Comparison of ENCODE assay signal across 1 cellular context in the genomic region with DNA sequence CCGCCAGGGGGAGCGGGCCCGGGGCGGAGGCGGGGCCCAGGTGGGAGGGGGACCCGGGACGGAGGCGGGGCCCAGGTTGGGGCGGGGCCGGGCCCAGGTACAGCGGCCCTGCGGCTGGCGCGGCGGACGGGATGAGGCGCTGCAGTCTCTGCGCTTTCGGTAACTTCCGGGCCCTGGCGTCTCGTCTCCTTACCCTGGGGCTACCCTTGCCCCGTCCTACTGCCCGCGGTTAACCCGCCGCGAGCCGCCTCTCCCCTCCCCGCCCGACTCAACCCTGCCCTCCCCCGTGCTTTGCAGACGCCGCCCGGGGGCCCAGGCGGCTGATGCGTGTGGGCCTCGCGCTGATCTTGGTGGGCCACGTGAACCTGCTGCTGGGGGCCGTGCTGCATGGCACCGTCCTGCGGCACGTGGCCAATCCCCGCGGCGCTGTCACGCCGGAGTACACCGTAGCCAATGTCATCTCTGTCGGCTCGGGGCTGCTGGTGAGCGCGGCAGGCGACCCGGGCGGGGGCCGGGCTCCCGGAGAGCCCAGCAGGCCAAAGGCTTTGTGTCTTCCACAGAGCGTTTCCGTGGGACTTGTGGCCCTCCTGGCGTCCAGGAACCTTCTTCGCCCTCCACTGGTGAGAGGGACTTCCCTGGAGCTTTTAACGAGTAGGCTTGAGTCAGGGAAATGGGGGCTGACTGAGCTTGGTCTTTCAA.
TF ChIP-seq lines count a peak whose summit lies in the region.

A gene with protein sequence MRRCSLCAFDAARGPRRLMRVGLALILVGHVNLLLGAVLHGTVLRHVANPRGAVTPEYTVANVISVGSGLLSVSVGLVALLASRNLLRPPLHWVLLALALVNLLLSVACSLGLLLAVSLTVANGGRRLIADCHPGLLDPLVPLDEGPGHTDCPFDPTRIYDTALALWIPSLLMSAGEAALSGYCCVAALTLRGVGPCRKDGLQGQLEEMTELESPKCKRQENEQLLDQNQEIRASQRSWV (plus strand): TSS at position 100 of the 699 bp plus-strand sequence. CDS start 32 bp downstream, at position 132.

TF ChIP-seq in HepG2, 621 proteins besides CTCF, POLR2A, EP300 and RAD21 (continued from another document):
- TF ChIP-seq CHD4 (IDR thresholded peaks at IDR 0.05; ENCODE audit: borderline replicate concordance, low read length) = no peak
- TF ChIP-seq SMYD3 (CRISPR knock-in tag; IDR thresholded peaks at IDR 0.05) = no peak
- no peak for TF ChIP-seq ZNF382 (CRISPR knock-in tag; IDR thresholded peaks at IDR 0.05; ENCODE audit: borderline replicate concordance)
- TF ChIP-seq SMAD3 (CRISPR knock-in tag; IDR thresholded peaks at IDR 0.05) = no peak
- TF ChIP-seq, protein P1, sequence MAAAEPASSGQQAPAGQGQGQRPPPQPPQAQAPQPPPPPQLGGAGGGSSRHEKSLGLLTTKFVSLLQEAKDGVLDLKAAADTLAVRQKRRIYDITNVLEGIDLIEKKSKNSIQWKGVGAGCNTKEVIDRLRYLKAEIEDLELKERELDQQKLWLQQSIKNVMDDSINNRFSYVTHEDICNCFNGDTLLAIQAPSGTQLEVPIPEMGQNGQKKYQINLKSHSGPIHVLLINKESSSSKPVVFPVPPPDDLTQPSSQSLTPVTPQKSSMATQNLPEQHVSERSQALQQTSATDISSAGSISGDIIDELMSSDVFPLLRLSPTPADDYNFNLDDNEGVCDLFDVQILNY (CRISPR knock-in tag; conservative IDR thresholded peaks at IDR 0.05) = no peak
- no peak for TF ChIP-seq ISX (CRISPR knock-in tag; conservative IDR thresholded peaks at IDR 0.05)
- TF ChIP-seq, protein P2, sequence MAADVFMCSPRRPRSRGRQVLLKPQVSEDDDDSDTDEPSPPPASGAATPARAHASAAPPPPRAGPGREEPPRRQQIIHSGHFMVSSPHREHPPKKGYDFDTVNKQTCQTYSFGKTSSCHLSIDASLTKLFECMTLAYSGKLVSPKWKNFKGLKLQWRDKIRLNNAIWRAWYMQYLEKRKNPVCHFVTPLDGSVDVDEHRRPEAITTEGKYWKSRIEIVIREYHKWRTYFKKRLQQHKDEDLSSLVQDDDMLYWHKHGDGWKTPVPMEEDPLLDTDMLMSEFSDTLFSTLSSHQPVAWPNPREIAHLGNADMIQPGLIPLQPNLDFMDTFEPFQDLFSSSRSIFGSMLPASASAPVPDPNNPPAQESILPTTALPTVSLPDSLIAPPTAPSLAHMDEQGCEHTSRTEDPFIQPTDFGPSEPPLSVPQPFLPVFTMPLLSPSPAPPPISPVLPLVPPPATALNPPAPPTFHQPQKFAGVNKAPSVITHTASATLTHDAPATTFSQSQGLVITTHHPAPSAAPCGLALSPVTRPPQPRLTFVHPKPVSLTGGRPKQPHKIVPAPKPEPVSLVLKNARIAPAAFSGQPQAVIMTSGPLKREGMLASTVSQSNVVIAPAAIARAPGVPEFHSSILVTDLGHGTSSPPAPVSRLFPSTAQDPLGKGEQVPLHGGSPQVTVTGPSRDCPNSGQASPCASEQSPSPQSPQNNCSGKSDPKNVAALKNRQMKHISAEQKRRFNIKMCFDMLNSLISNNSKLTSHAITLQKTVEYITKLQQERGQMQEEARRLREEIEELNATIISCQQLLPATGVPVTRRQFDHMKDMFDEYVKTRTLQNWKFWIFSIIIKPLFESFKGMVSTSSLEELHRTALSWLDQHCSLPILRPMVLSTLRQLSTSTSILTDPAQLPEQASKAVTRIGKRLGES (CRISPR knock-in tag; IDR thresholded peaks at IDR 0.05; ENCODE audit: borderline replicate concordance) = no peak
- no peak for TF ChIP-seq NRL (CRISPR knock-in tag; IDR thresholded peaks at IDR 0.05; ENCODE audit: borderline replicate concordance)
- TF ChIP-seq POLR2G (IDR thresholded peaks at IDR 0.05; ENCODE audit: low read depth, low read length) = peak; percentile 44; the same call in 1 of the 2 replicates
- TF ChIP-seq, protein P3, sequence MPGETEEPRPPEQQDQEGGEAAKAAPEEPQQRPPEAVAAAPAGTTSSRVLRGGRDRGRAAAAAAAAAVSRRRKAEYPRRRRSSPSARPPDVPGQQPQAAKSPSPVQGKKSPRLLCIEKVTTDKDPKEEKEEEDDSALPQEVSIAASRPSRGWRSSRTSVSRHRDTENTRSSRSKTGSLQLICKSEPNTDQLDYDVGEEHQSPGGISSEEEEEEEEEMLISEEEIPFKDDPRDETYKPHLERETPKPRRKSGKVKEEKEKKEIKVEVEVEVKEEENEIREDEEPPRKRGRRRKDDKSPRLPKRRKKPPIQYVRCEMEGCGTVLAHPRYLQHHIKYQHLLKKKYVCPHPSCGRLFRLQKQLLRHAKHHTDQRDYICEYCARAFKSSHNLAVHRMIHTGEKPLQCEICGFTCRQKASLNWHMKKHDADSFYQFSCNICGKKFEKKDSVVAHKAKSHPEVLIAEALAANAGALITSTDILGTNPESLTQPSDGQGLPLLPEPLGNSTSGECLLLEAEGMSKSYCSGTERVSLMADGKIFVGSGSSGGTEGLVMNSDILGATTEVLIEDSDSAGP (CRISPR knock-in tag; IDR thresholded peaks at IDR 0.05; ENCODE audit: borderline replicate concordance) = no peak
- TF ChIP-seq ZBTB38 (CRISPR knock-in tag; IDR thresholded peaks at IDR 0.05) = 0 out of 2 replicates have a peak, but pooled peaks have one; percentile 33
- no peak for TF ChIP-seq KLF15 (CRISPR knock-in tag; IDR thresholded peaks at IDR 0.05; ENCODE audit: borderline replicate concordance)
- peak; percentile 79; the same call in 1 of the 2 replicates for TF ChIP-seq POLR2AphosphoS2 (IDR thresholded peaks at IDR 0.05; ENCODE audit: low read depth, low read length)
- TF ChIP-seq HOXA3 (CRISPR knock-in tag; IDR thresholded peaks at IDR 0.05) = peak; percentile 22; the same call in 1 of the 2 replicates
- TF ChIP-seq ZNF546 (CRISPR knock-in tag; conservative IDR thresholded peaks at IDR 0.05) = no peak
- no peak for TF ChIP-seq MYC (CRISPR knock-in tag; IDR thresholded peaks at IDR 0.05; ENCODE audit: borderline replicate concordance)
- peak; percentile 100 for TF ChIP-seq AGO2 (optimal IDR thresholded peaks at IDR 0.05; ENCODE audit: low read depth, low read length)
- no peak for TF ChIP-seq HIVEP1 (CRISPR knock-in tag; IDR thresholded peaks at IDR 0.05)
- no peak for TF ChIP-seq ZNF577 (CRISPR knock-in tag; IDR thresholded peaks at IDR 0.05; ENCODE audit: borderline replicate concordance, low read depth)
- TF ChIP-seq ZNF234 (CRISPR knock-in tag; conservative IDR thresholded peaks at IDR 0.05) = no peak
- TF ChIP-seq, protein P4, sequence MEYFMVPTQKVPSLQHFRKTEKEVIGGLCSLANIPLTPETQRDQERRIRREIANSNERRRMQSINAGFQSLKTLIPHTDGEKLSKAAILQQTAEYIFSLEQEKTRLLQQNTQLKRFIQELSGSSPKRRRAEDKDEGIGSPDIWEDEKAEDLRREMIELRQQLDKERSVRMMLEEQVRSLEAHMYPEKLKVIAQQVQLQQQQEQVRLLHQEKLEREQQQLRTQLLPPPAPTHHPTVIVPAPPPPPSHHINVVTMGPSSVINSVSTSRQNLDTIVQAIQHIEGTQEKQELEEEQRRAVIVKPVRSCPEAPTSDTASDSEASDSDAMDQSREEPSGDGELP (IDR thresholded peaks at IDR 0.05; ENCODE audit: borderline replicate concordance, low read depth) = no peak
- TF ChIP-seq HOXA5 (CRISPR knock-in tag; IDR thresholded peaks at IDR 0.05) = no peak
- TF ChIP-seq ZNF776 (CRISPR knock-in tag; IDR thresholded peaks at IDR 0.05) = 0 out of 2 replicates have a peak, but pooled peaks have one; percentile 34
- TF ChIP-seq, protein P5, sequence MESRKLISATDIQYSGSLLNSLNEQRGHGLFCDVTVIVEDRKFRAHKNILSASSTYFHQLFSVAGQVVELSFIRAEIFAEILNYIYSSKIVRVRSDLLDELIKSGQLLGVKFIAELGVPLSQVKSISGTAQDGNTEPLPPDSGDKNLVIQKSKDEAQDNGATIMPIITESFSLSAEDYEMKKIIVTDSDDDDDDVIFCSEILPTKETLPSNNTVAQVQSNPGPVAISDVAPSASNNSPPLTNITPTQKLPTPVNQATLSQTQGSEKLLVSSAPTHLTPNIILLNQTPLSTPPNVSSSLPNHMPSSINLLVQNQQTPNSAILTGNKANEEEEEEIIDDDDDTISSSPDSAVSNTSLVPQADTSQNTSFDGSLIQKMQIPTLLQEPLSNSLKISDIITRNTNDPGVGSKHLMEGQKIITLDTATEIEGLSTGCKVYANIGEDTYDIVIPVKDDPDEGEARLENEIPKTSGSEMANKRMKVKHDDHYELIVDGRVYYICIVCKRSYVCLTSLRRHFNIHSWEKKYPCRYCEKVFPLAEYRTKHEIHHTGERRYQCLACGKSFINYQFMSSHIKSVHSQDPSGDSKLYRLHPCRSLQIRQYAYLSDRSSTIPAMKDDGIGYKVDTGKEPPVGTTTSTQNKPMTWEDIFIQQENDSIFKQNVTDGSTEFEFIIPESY (CRISPR knock-in tag; IDR thresholded peaks at IDR 0.05) = peak; percentile 4; the same call in 1 of the 2 replicates
- no peak for TF ChIP-seq ZNF251 (CRISPR knock-in tag; IDR thresholded peaks at IDR 0.05)
- TF ChIP-seq ZBTB7A (CRISPR knock-in tag; IDR thresholded peaks at IDR 0.05) = no peak
- no peak for TF ChIP-seq REPIN1 (CRISPR knock-in tag; IDR thresholded peaks at IDR 0.05; ENCODE audit: borderline replicate concordance, low read depth)
- peak; percentile 54 for TF ChIP-seq AGO1 (IDR thresholded peaks at IDR 0.05; ENCODE audit: low read depth, low read length, poor library complexity, severe bottlenecking)
- TF ChIP-seq, protein P6, sequence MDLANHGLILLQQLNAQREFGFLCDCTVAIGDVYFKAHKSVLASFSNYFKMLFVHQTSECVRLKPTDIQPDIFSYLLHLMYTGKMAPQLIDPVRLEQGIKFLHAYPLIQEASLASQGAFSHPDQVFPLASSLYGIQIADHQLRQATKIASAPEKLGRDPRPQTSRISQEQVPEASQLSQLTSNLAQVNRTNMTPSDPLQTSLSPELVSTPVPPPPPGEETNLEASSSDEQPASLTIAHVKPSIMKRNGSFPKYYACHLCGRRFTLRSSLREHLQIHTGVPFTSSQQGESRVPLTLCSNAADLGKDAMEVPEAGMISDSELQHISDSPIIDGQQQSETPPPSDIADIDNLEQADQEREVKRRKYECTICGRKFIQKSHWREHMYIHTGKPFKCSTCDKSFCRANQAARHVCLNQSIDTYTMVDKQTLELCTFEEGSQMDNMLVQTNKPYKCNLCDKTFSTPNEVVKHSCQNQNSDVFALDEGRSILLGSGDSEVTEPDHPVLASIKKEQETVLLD (CRISPR knock-in tag; IDR thresholded peaks at IDR 0.05; ENCODE audit: low read depth) = no peak
- no peak for TF ChIP-seq ZSCAN21 (CRISPR knock-in tag; IDR thresholded peaks at IDR 0.05; ENCODE audit: borderline replicate concordance)
- TF ChIP-seq ZNF337 (CRISPR knock-in tag; IDR thresholded peaks at IDR 0.05; ENCODE audit: borderline replicate concordance, low read depth) = no peak
- TF ChIP-seq RBFOX2 (IDR thresholded peaks at IDR 0.05; ENCODE audit: low read depth, low read length) = peak; percentile 73; the same call in 1 of the 2 replicates
- no peak for TF ChIP-seq NR3C1 (CRISPR knock-in tag; IDR thresholded peaks at IDR 0.05)
- no peak for TF ChIP-seq KAT2B (IDR thresholded peaks at IDR 0.05; ENCODE audit: borderline replicate concordance, low read depth, low read length)
- no peak for TF ChIP-seq ZFP36 (IDR thresholded peaks at IDR 0.05; ENCODE audit: borderline replicate concordance, low read depth, low read length, partially characterized antibody)
- TF ChIP-seq ZNF552 (CRISPR knock-in tag; IDR thresholded peaks at IDR 0.05; ENCODE audit: borderline replicate concordance) = no peak
- no peak for TF ChIP-seq ZSCAN22 (CRISPR knock-in tag; IDR thresholded peaks at IDR 0.05)
TF ChIP-seq in HepG2: peak in this region for 9.
